Comparison of ENCODE assay signal across 8 cellular contexts in genomic region chr2:131492418-131493198, GRCh38. TPM values are rescaled to one million over a fixed set of nuclear protein-coding genes. Genes with fewer than 3 reads are reported as not detected.
DNase-seq lines count a peak whose midpoint lies in the region; TF ChIP-seq lines count a peak whose summit lies in the region.

No MANE protein-coding gene starts in this region.

- peaks cover 2% of the 10 kb centered on the region for H3K27me3 Mint-ChIP-seq in HFFc6 (ENCODE audit: insufficient read depth)
- H3K27me3 Mint-ChIP-seq in activated naive CD4-positive, alpha-beta T cell treated with anti-CD3 and anti-CD28 coated beads for 36 hours (ENCODE audit: low read depth) = no peaks in the 10 kb centered on the region

- CTCF ChIA-PET in GM10248 (lab: Yijun Ruan, JAX) = interaction anchor here (0.6 to 4.3 kb wide), 30 partner anchors 9 to 400 kb away, joined by 3 to 27 read pairs (median 4); partner anchors contain the start of genes FAM168B and PLEKHB2
- CTCF ChIA-PET in activated naive CD4-positive, alpha-beta T cell treated with anti-CD3 and anti-CD28 coated beads for 36 hours (lab: Charles Lee) = interaction anchor here (0.6 to 2.8 kb wide), 13 partner anchors 9 to 402 kb away, joined by 3 to 14 read pairs (median 4); partner anchors contain the start of gene CCDC74A

- peaks cover 8% of the 10 kb centered on the region; the same call in 1 of the 2 replicates for H3K4me1 ChIP-seq in SJSA1 (replicated peaks)

- TF ChIP-seq CTCF in GM10248 (IDR thresholded peaks at IDR 0.05; ENCODE audit: control extremely low read depth, extremely low read depth, low read depth, missing control alignments) (peak; percentile 78), HFFc6 (IDR thresholded peaks at IDR 0.05) (peak; percentile 91)

- H3K4me3 Mint-ChIP-seq in HFFc6 = peak overlapping the region; percentile 100
- peak overlapping the region; percentile 86 for H3K4me3 Mint-ChIP-seq in activated naive CD4-positive, alpha-beta T cell treated with anti-CD3 and anti-CD28 coated beads for 36 hours

- no peaks in the 10 kb centered on the region for H3K9me3 ChIP-seq in SJSA1 (replicated peaks)

- intact Hi-C loops in activated naive CD4-positive, alpha-beta T cell treated with anti-CD3 and anti-CD28 coated beads for 36 hours (cut with micrococcal nuclease) = loop anchor here (1.0 to 10.0 kb wide), 13 partner anchors 35 to 1310 kb away; partner anchors contain the start of genes CCDC74A, FAM168B, IMP4 and MZT2B

- H3K27ac Mint-ChIP-seq in HFFc6 = peak overlapping the region; percentile 96
- peak overlapping the region; percentile 85 for H3K27ac Mint-ChIP-seq in activated naive CD4-positive, alpha-beta T cell treated with anti-CD3 and anti-CD28 coated beads for 36 hours

- H3K36me3 ChIP-seq in SJSA1 = no peaks in the 10 kb centered on the region

- DNase-seq in GM10248 (ENCODE audit: extremely low spot score) = peak; percentile 97
- DNase-seq in HFFc6 = peak; percentile 85
- peak; percentile 93 for DNase-seq in MV-4-11 (lab: John Stamatoyannopoulos, UW)
- peak; percentile 94 to 96 for DNase-seq in SJSA1 (ENCODE audit: low read depth in 1 of 2, low spot score in 2 of 2)
- DNase-seq in activated naive CD4-positive, alpha-beta T cell treated with anti-CD3 and anti-CD28 coated beads for 36 hours = peak; percentile 95
- DNase-seq in germinal center (ENCODE audit: low spot score) = peak; percentile 99
- peak; percentile 52 for DNase-seq in non-pigmented ciliary epithelial cell (ENCODE audit: low read depth)
- peak; percentile 94 for DNase-seq in superior temporal gyrus (ENCODE audit: extremely low spot score)

- H3K27ac ChIP-seq in SJSA1 = peak overlapping the region; percentile 88

- H3K36me3 Mint-ChIP-seq in HFFc6 (ENCODE audit: low read depth) = peaks cover 5% of the 10 kb centered on the region
- peaks cover 25% of the 10 kb centered on the region for H3K36me3 Mint-ChIP-seq in activated naive CD4-positive, alpha-beta T cell treated with anti-CD3 and anti-CD28 coated beads for 36 hours (ENCODE audit: low read depth)

- H3K9me3 Mint-ChIP-seq in HFFc6 = no peaks in the 10 kb centered on the region
- H3K9me3 Mint-ChIP-seq in activated naive CD4-positive, alpha-beta T cell treated with anti-CD3 and anti-CD28 coated beads for 36 hours = no peaks in the 10 kb centered on the region

- H3K4me1 Mint-ChIP-seq in HFFc6 (ENCODE audit: low read depth) = peaks cover 25% of the 10 kb centered on the region
- peaks cover 43% of the 10 kb centered on the region for H3K4me1 Mint-ChIP-seq in activated naive CD4-positive, alpha-beta T cell treated with anti-CD3 and anti-CD28 coated beads for 36 hours (ENCODE audit: low read depth)

- POLR2A ChIA-PET in GM10248 (lab: Yijun Ruan, JAX) = interaction anchor here (0.5 to 0.8 kb wide), 2 partner anchors 33 to 35 kb away, joined by 3 read pairs; partner anchors contain the start of gene CCDC74A

- peak overlapping the region; percentile 68 for H3K4me3 ChIP-seq in SJSA1

- no peaks in the 10 kb centered on the region for H3K27me3 ChIP-seq in SJSA1 (replicated peaks)

RNA-seq across cellular contexts. Expression of gene MZT2A, which starts 0.4 kb away (rescaled TPM):
- total RNA-seq in HFFc6 (2021; fragmentation: NEBNext Ultra II Directional; extraction: Animal tissue kit (Norgen Biotek cat#: 25700)) = 100 to 1,000 TPM in 1 of 6 experiments, 10 to 100 TPM in 5; 82.2 to 109 (median 95.8) TPM
- total RNA-seq in SJSA1 (2014; rRNA removed; shearing (Covaris generic)) = 52.5 and 148 TPM in 2 replicates
- 100 to 1,000 TPM; 230 to 231 TPM for total RNA-seq in activated naive CD4-positive, alpha-beta T cell treated with anti-CD3 and anti-CD28 coated beads for 36 hours

RNA-seq across cellular contexts. Expression of gene TUBA3D, which starts 16.7 kb away (rescaled TPM):
- not detected for total RNA-seq in HFFc6 (2021; fragmentation: NEBNext Ultra II Directional; extraction: Animal tissue kit (Norgen Biotek cat#: 25700))
- not detected in 2 replicates for total RNA-seq in SJSA1 (2014; rRNA removed; shearing (Covaris generic))
- total RNA-seq in activated naive CD4-positive, alpha-beta T cell treated with anti-CD3 and anti-CD28 coated beads for 36 hours = not detected

RNA-seq across cellular contexts. Expression of gene CCDC74A, which starts 35.1 kb away (rescaled TPM):
- 1 to 10 TPM; 5.6 to 8.2 (median 7.3) TPM for total RNA-seq in HFFc6 (2021; fragmentation: NEBNext Ultra II Directional; extraction: Animal tissue kit (Norgen Biotek cat#: 25700))
- 0.63 and 4.3 TPM in 2 replicates for total RNA-seq in SJSA1 (2014; rRNA removed; shearing (Covaris generic))
- 1 to 10 TPM; 6.8 to 7.1 TPM for total RNA-seq in activated naive CD4-positive, alpha-beta T cell treated with anti-CD3 and anti-CD28 coated beads for 36 hours

Comparison
In these comparisons a context has a peak if more than half of its experiments do, and no peak if none do; other contexts are left out.
1. Peak in every context shown above with its lines: DNase-seq, H3K4me3 ChIP-seq and H3K27ac ChIP-seq.